Comparison of ENCODE assay signal across 1 cellular context in genomic region chr11:68011046-68011943, GRCh38.
TF ChIP-seq lines count a peak whose summit lies in the region.

No MANE protein-coding gene starts in this region.

TF ChIP-seq in K562, 482 proteins besides CTCF, POLR2A, EP300 and RAD21 (continued from another document):
- no peak for TF ChIP-seq TSC22D4 (tag; IDR thresholded peaks at IDR 0.05)
- peak; percentile 56; the same call in 1 of the 2 replicates for TF ChIP-seq ZNF239 (CRISPR knock-in tag; IDR thresholded peaks at IDR 0.05)
- TF ChIP-seq ETV1 (tag; conservative IDR thresholded peaks at IDR 0.05; ENCODE audit: low read depth), result no peak
- no peak for TF ChIP-seq CREM (IDR thresholded peaks at IDR 0.05; ENCODE audit: low read depth)
- peak; percentile 51; the same call in 1 of the 2 replicates for TF ChIP-seq ZNF354B (CRISPR knock-in tag; IDR thresholded peaks at IDR 0.05)
- TF ChIP-seq MAFK (IDR thresholded peaks at IDR 0.05; ENCODE audit: low read length), result no peak
- TF ChIP-seq ZNF134 (CRISPR knock-in tag; conservative IDR thresholded peaks at IDR 0.05), result peak; percentile 37; the same call in 1 of the 2 replicates
- no peak for TF ChIP-seq ZNF778 (CRISPR knock-in tag; IDR thresholded peaks at IDR 0.05)
- TF ChIP-seq USF1 (CRISPR knock-in tag; IDR thresholded peaks at IDR 0.05), result no peak
- TF ChIP-seq STAT5B (CRISPR knock-in tag; IDR thresholded peaks at IDR 0.05), result no peak
- no peak for TF ChIP-seq THRAP3 (IDR thresholded peaks at IDR 0.05; ENCODE audit: borderline replicate concordance)
- no peak for TF ChIP-seq CCNT2 (IDR thresholded peaks at IDR 0.05; ENCODE audit: borderline replicate concordance, extremely low read depth, insufficient read length, low read depth, low read length)
- TF ChIP-seq FOS (IDR thresholded peaks at IDR 0.05; ENCODE audit: extremely low read depth, insufficient read length), result no peak
- TF ChIP-seq NFIC (IDR thresholded peaks at IDR 0.05), result no peak
- TF ChIP-seq XRCC4 (IDR thresholded peaks at IDR 0.05; ENCODE audit: extremely low read depth, insufficient read depth, insufficient read length), result no peak
- TF ChIP-seq ZBTB7A (IDR thresholded peaks at IDR 0.05; ENCODE audit: borderline replicate concordance, control insufficient read depth, low read depth, low read length), result no peak
- TF ChIP-seq TCF7L2 (IDR thresholded peaks at IDR 0.05; ENCODE audit: low read depth, low read length), result no peak
- peak; percentile 84 for TF ChIP-seq HDAC8 (tag; IDR thresholded peaks at IDR 0.05)
- TF ChIP-seq U2AF1 (optimal IDR thresholded peaks at IDR 0.05; ENCODE audit: low read depth, low read length), result no peak
- TF ChIP-seq HEY1 (CRISPR knock-in tag; IDR thresholded peaks at IDR 0.05; ENCODE audit: borderline replicate concordance), result no peak
- no peak for TF ChIP-seq HNRNPUL1 (IDR thresholded peaks at IDR 0.05; ENCODE audit: low read length)
- no peak for TF ChIP-seq ZNF511 (CRISPR knock-in tag; IDR thresholded peaks at IDR 0.05)
- TF ChIP-seq LCOR (CRISPR knock-in tag; IDR thresholded peaks at IDR 0.05), result no peak
- TF ChIP-seq BCLAF1 (IDR thresholded peaks at IDR 0.05; ENCODE audit: borderline replicate concordance in 1 of 2, control insufficient read depth in 1 of 2, low read depth in 2 of 2, low read length in 1 of 2), result no peak
- peak; percentile 45; the same call in 1 of the 2 replicates for TF ChIP-seq MECOM (CRISPR knock-in tag; IDR thresholded peaks at IDR 0.05)
- TF ChIP-seq SMARCA5 (IDR thresholded peaks at IDR 0.05), result no peak
- TF ChIP-seq ZNF76 (CRISPR knock-in tag; IDR thresholded peaks at IDR 0.05; ENCODE audit: borderline replicate concordance), result 0 out of 2 replicates have a peak, but pooled peaks have one; percentile 24
- no peak for TF ChIP-seq ZNF12 (CRISPR knock-in tag; IDR thresholded peaks at IDR 0.05)
- TF ChIP-seq SMAD3 (CRISPR knock-in tag; conservative IDR thresholded peaks at IDR 0.05), result peak; percentile 83; the same call in 1 of the 2 replicates
- TF ChIP-seq YY1 (IDR thresholded peaks at IDR 0.05; ENCODE audit: borderline replicate concordance in 1 of 3, control insufficient read depth in 1 of 3, extremely low read depth in 1 of 3, insufficient read depth in 3 of 3, insufficient read length in 1 of 3, insufficient replicate concordance in 2 of 3, low read depth in 1 of 3, low read length in 2 of 3), result peak in 1 of 3 experiments; percentile 43
- no peak for TF ChIP-seq RBM17 (IDR thresholded peaks at IDR 0.05; ENCODE audit: borderline replicate concordance, low read depth, low read length)
- 0 out of 2 replicates have a peak, but pooled peaks have one; percentile 45 for TF ChIP-seq TSHZ1 (CRISPR knock-in tag; IDR thresholded peaks at IDR 0.05)
- TF ChIP-seq TAF7 (tag; IDR thresholded peaks at IDR 0.05), result no peak
